Comparison of ENCODE assay signal across 8 cellular contexts in the genomic region with DNA sequence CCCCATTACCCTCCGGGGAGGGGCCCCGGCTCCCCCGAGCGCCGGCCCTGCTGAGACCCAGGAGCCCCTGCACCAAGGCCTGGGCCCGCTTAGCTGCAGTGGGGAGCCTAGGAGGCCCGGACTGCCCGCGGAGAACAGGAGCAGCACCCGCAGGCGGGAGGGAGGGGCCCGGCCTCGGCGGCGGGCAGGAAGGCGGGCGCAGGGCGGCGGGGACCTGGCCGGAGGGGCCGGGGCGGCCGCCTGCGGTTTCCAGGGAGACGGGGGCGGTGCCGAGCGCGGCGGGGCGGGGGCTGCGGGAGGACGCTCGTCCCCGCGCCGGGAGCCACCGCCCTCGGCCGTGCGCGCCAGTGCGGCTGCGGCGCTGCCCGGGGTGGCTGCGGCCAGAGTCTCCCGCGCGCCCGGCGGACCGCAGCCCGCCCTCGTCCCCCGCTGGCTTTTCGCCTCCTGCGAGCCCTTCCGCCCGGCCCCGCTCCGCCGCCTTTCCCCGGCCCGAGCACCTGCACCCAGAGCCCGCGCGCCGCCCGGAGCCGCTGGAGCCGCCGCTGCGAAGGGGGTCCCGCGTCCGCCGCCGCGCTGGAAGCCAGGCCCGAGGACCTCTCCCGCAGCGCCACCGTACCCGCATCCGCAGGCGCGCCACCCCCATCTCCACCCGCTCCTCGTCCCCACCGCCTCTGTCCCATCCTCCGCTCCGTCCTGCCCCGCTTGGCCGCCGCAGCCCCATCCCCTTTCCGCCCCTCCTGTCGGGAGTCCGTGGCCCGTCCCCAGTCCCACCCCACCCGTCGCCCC. TPM values are rescaled to one million over a fixed set of nuclear protein-coding genes. Genes with fewer than 3 reads are reported as not detected.
A peak's percentile ranks its signal among the peaks of the same experiment; 100 is the strongest.
DNase-seq lines count a peak whose midpoint lies in the region; ATAC-seq and TF ChIP-seq lines count a peak whose summit lies in the region.

No MANE protein-coding gene starts in this region.

- H3K27me3 ChIP-seq in breast epithelium (peaks cover 0 to 3% of the 10 kb centered on the region in 2 donors), sigmoid colon (no peaks in the 10 kb centered on the region)

- 1% methylated on average over 102 of the region's 102 CpGs for WGBS in sigmoid colon, 2 donors

- intact Hi-C loops in breast epithelium (cut with DNase I; ENCODE audit: low total_unique reads) (no loop called here), sigmoid colon (cut with DNase I) (no loop called here)
- intact Hi-C loops in activated T-helper 1 cell treated with anti-CD3 and anti-CD28 coated beads, Interleukin-12 subunit alpha, Interleukin-12 subunit beta, Interleukin-2, Interleukin-4 antibody, amounts not matched to agents 30 ng/mL and 10 ng/mL and 1 ng/mL, durations not matched to agents 14 hours and 24 hours and 36 hours (cut with micrococcal nuclease): no loop called here

- H3K36me3 ChIP-seq in breast epithelium (no peaks in the 10 kb centered on the region), sigmoid colon (no peaks in the 10 kb centered on the region)

- TF ChIP-seq POLR2A in breast epithelium (IDR thresholded peaks at IDR 0.05) (no peak), sigmoid colon (IDR thresholded peaks at IDR 0.05) (no peak)

- H3K36me3 Mint-ChIP-seq in activated T-helper 1 cell treated with anti-CD3 and anti-CD28 coated beads, Interleukin-12 subunit alpha, Interleukin-12 subunit beta, Interleukin-2, Interleukin-4 antibody, amounts not matched to agents 30 ng/mL and 10 ng/mL and 1 ng/mL, durations not matched to agents 14 hours and 24 hours and 36 hours (ENCODE audit: low read depth): no peaks in the 10 kb centered on the region

- H3K4me1 Mint-ChIP-seq in activated T-helper 1 cell treated with anti-CD3 and anti-CD28 coated beads, Interleukin-12 subunit alpha, Interleukin-12 subunit beta, Interleukin-2, Interleukin-4 antibody, amounts not matched to agents 30 ng/mL and 10 ng/mL and 1 ng/mL, durations not matched to agents 14 hours and 24 hours and 36 hours (ENCODE audit: low read depth): no peaks in the 10 kb centered on the region

- ATAC-seq in HG03139 (IDR thresholded peaks at IDR 0.05; ENCODE audit: unreplicated experiment): no peak

- no peak for TF ChIP-seq CTCF in breast epithelium (IDR thresholded peaks at IDR 0.05)
- no peak for TF ChIP-seq CTCF in sigmoid colon (IDR thresholded peaks at IDR 0.05)

- H3K9me3 Mint-ChIP-seq in activated T-helper 1 cell treated with anti-CD3 and anti-CD28 coated beads, Interleukin-12 subunit alpha, Interleukin-12 subunit beta, Interleukin-2, Interleukin-4 antibody, amounts not matched to agents 30 ng/mL and 10 ng/mL and 1 ng/mL, durations not matched to agents 14 hours and 24 hours and 36 hours: no peaks in the 10 kb centered on the region

- peaks cover 42% of the 10 kb centered on the region for H3K27me3 Mint-ChIP-seq in activated T-helper 1 cell treated with anti-CD3 and anti-CD28 coated beads, Interleukin-12 subunit alpha, Interleukin-12 subunit beta, Interleukin-2, Interleukin-4 antibody, amounts not matched to agents 30 ng/mL and 10 ng/mL and 1 ng/mL, durations not matched to agents 14 hours and 24 hours and 36 hours (ENCODE audit: insufficient read depth)

- H3K4me3 Mint-ChIP-seq in activated T-helper 1 cell treated with anti-CD3 and anti-CD28 coated beads, Interleukin-12 subunit alpha, Interleukin-12 subunit beta, Interleukin-2, Interleukin-4 antibody, amounts not matched to agents 30 ng/mL and 10 ng/mL and 1 ng/mL, durations not matched to agents 14 hours and 24 hours and 36 hours: no peak overlapping the region

- peak overlapping the region; percentile 44 to 94 (median 67) for H3K4me3 ChIP-seq in breast epithelium
- H3K4me3 ChIP-seq in sigmoid colon: peak overlapping the region; percentile 41 to 76 (median 72)

- no peak overlapping the region for H3K27ac Mint-ChIP-seq in activated T-helper 1 cell treated with anti-CD3 and anti-CD28 coated beads, Interleukin-12 subunit alpha, Interleukin-12 subunit beta, Interleukin-2, Interleukin-4 antibody, amounts not matched to agents 30 ng/mL and 10 ng/mL and 1 ng/mL, durations not matched to agents 14 hours and 24 hours and 36 hours

- peak overlapping the region in 1 of 2 donors; percentile 52 for H3K27ac ChIP-seq in breast epithelium
- H3K27ac ChIP-seq in sigmoid colon: peak overlapping the region; percentile 20 to 62 (median 53)

- H3K4me1 ChIP-seq in breast epithelium: peaks cover 8 to 13% of the 10 kb centered on the region in 2 donors
- peaks cover 0 to 42% (median 27%) of the 10 kb centered on the region in 4 donors for H3K4me1 ChIP-seq in sigmoid colon

- peak; percentile 77 for DNase-seq in EH (ENCODE audit: low read depth)
- DNase-seq in NCI-H2227 (lab: John Stamatoyannopoulos, UW; ENCODE audit: unreplicated experiment): peak; percentile 85
- no peak for DNase-seq in breast epithelium (ENCODE audit: low spot score in 2 of 2)
- DNase-seq in iPS-NIHi11 (ENCODE audit: low spot score): peak; percentile 91
- peak; percentile 81 for DNase-seq in sigmoid colon
- DNase-seq in NCI-H446 treated with DMSO at 0.1 percent for 48 hours (lab: John Stamatoyannopoulos, UW): no peak
- no peak for DNase-seq in activated T-helper 1 cell treated with anti-CD3 and anti-CD28 coated beads, Interleukin-12 subunit alpha, Interleukin-12 subunit beta, Interleukin-2, Interleukin-4 antibody, amounts not matched to agents 30 ng/mL and 10 ng/mL and 1 ng/mL, durations not matched to agents 14 hours and 24 hours and 36 hours (ENCODE audit: low spot score)

- TF ChIP-seq EP300 in sigmoid colon (IDR thresholded peaks at IDR 0.05): no peak

- H3K9me3 ChIP-seq in breast epithelium: no peaks in the 10 kb centered on the region
- H3K9me3 ChIP-seq in sigmoid colon: no peaks in the 10 kb centered on the region

RNA-seq across cellular contexts. Expression of a gene that starts 17.2 kb away (rescaled TPM):
- 10 to 100 TPM; 13.8 to 56.3 (median 21.0) TPM for total RNA-seq in breast epithelium
- 10 to 100 TPM in 3 of 4 donors, 1 to 10 TPM in 1; 7.2 to 30.7 (median 23.7) TPM for total RNA-seq in sigmoid colon
- polyA plus RNA-seq in sigmoid colon: 10 to 100 TPM in 1 of 3 donors, 1 to 10 TPM in 2; 3.0 to 15.8 (median 7.2) TPM
- 6.2 and 6.5 TPM in 2 replicates for total RNA-seq in activated T-helper 1 cell treated with anti-CD3 and anti-CD28 coated beads, Interleukin-12 subunit alpha, Interleukin-12 subunit beta, Interleukin-2, Interleukin-4 antibody, amounts not matched to agents 30 ng/mL and 10 ng/mL and 1 ng/mL, durations not matched to agents 14 hours and 24 hours and 36 hours

Comparison
In these comparisons a context has a peak if more than half of its experiments do, and no peak if none do; other contexts are left out.
1. DNase-seq: peak in EH (single experiment), NCI-H2227 (single experiment), iPS-NIHi11 (single experiment) and sigmoid colon (single experiment); none in breast epithelium (0 of 2), NCI-H446 treated with DMSO at 0.1 percent for 48 hours (single experiment) and activated T-helper 1 cell treated with anti-CD3 and anti-CD28 coated beads, Interleukin-12 subunit alpha, Interleukin-12 subunit beta, Interleukin-2, Interleukin-4 antibody, amounts not matched to agents 30 ng/mL and 10 ng/mL and 1 ng/mL, durations not matched to agents 14 hours and 24 hours and 36 hours (single experiment).